12 cellular contexts compared by ENCODE assay signal in genomic region chr16:87127061-87127765, GRCh38.
DNase-seq lines count a peak whose midpoint lies in the region; ATAC-seq, FAIRE-seq and TF ChIP-seq lines count a peak whose summit lies in the region.
"Had no signal": no experiment of that assay in that cellular context is flagged by ENCODE, and none has a peak within 500 bp of the region (broad histone marks: within the 10 kb centered on the region; RNA-seq: fewer than 3 reads in every experiment).

No MANE protein-coding gene starts in this region.

- ATAC-seq in heart right ventricle (peak; percentile 48 to 87 (median 72)), GM21360 (IDR thresholded peaks at IDR 0.05; ENCODE audit: unreplicated experiment) (no peak)

- H3K4me1 Mint-ChIP-seq in nephron progenitor cell = peaks cover 56% of the 10 kb centered on the region
- H3K4me1 Mint-ChIP-seq: activated naive CD4-positive, alpha-beta T cell treated with anti-CD3 and anti-CD28 coated beads, Interleukin-2, amount 10 ng/mL, durations not matched to agents 7 days and 5 days had no signal

- H3K4me1 ChIP-seq in heart right ventricle = peaks cover 0 to 29% (median 12%) of the 10 kb centered on the region in 9 donors

- CTCF ChIA-PET in AG04450 (lab: Charles Lee) = interaction anchor here (0.7 to 2.6 kb wide), 5 partner anchors 107 to 564 kb away, joined by 3 to 8 read pairs (median 3); no protein-coding TSS in a partner anchor

- no peaks in the 10 kb centered on the region for H3K36me3 ChIP-seq in heart right ventricle
- H3K36me3 ChIP-seq: neural progenitor cell, stomach had no signal

- H3K4me3 Mint-ChIP-seq in nephron progenitor cell = no peak overlapping the region
- H3K4me3 Mint-ChIP-seq: activated naive CD4-positive, alpha-beta T cell treated with anti-CD3 and anti-CD28 coated beads, Interleukin-2, amount 10 ng/mL, durations not matched to agents 7 days and 5 days; neural progenitor cell had no signal

- intact Hi-C loops in heart right ventricle (cut with DNase I) = no loop called here

- H3K27ac Mint-ChIP-seq in nephron progenitor cell = peak overlapping the region; percentile 70
- H3K27ac Mint-ChIP-seq: activated naive CD4-positive, alpha-beta T cell treated with anti-CD3 and anti-CD28 coated beads, Interleukin-2, amount 10 ng/mL, durations not matched to agents 7 days and 5 days had no signal

- TF ChIP-seq CTCF in AG04450 (IDR thresholded peaks at IDR 0.05; ENCODE audit: low read depth, low read length) = no peak
- TF ChIP-seq CTCF in heart right ventricle (IDR thresholded peaks at IDR 0.05) = no peak
- no peak for TF ChIP-seq CTCF in nephron progenitor cell (IDR thresholded peaks at IDR 0.05)
- no peak for TF ChIP-seq CTCF in D721Med (IDR thresholded peaks at IDR 0.05; ENCODE audit: insufficient read depth, missing control alignments)

- no peak for DNase-seq in AG04450 (ENCODE audit: low read depth, low spot score)
- peak; percentile 78 for DNase-seq in astrocyte of the hippocampus (ENCODE audit: low read depth, low spot score)
- DNase-seq in heart right ventricle = peak; percentile 41 to 77
- DNase-seq in nephron progenitor cell = no peak
- no peak for DNase-seq in D721Med (ENCODE audit: insufficient read length, low spot score)
- no peak for DNase-seq in amygdala (lab: John Stamatoyannopoulos, UW)
- DNase-seq in SW480 (ENCODE audit: low spot score) = no peak
- DNase-seq: activated naive CD4-positive, alpha-beta T cell treated with anti-CD3 and anti-CD28 coated beads, Interleukin-2, amount 10 ng/mL, durations not matched to agents 7 days and 5 days; stimulated activated CD4-positive, alpha-beta T cell treated with anti-CD3 and anti-CD28 coated beads, Interleukin-4, amount 100 ng/mL, for 24 hours; stomach had no signal

- 28 to 34% methylated on average over 23 of the region's 23 CpGs for WGBS in heart right ventricle, 2 donors

- FAIRE-seq in D721Med (lab: Jason Lieb, UNC) = no peak

- H3K9me3 ChIP-seq in AG04450 (ENCODE audit: control insufficient read depth, insufficient read depth, low read length) (peaks cover 18% of the 10 kb centered on the region), heart right ventricle (peaks cover 0 to 29% (median 2%) of the 10 kb centered on the region in 11 donors)

- peaks cover 14% of the 10 kb centered on the region for H3K9me3 Mint-ChIP-seq in nephron progenitor cell

- H3K4me3 ChIP-seq in AG04450 (ENCODE audit: low read depth, low read length) = no peak overlapping the region
- H3K4me3 ChIP-seq in heart right ventricle = peak overlapping the region in 4 of 10 donors; percentile 7 to 18 (median 12)
- H3K4me3 ChIP-seq: neural progenitor cell, stomach had no signal

- H3K27me3 Mint-ChIP-seq in nephron progenitor cell (ENCODE audit: low read depth, poor library complexity) = peaks cover 9% of the 10 kb centered on the region
- H3K27me3 Mint-ChIP-seq: activated naive CD4-positive, alpha-beta T cell treated with anti-CD3 and anti-CD28 coated beads, Interleukin-2, amount 10 ng/mL, durations not matched to agents 7 days and 5 days had no signal

- H3K27me3 ChIP-seq in AG04450 (ENCODE audit: control insufficient read depth, insufficient read depth, low read length) = peaks cover 23% of the 10 kb centered on the region
- peaks cover 0 to 67% (median 41%) of the 10 kb centered on the region in 7 donors for H3K27me3 ChIP-seq in heart right ventricle
- H3K27me3 ChIP-seq: neural progenitor cell had no signal

- POLR2A ChIA-PET in AG04450 (lab: Yijun Ruan, JAX) = no interaction called here

- peaks cover 8% of the 10 kb centered on the region for H3K36me3 Mint-ChIP-seq in nephron progenitor cell (ENCODE audit: low read depth)
- H3K36me3 Mint-ChIP-seq: activated naive CD4-positive, alpha-beta T cell treated with anti-CD3 and anti-CD28 coated beads, Interleukin-2, amount 10 ng/mL, durations not matched to agents 7 days and 5 days had no signal

- H3K27ac ChIP-seq in AG04450 (ENCODE audit: low read depth, low read length) = peak overlapping the region; percentile 80
- H3K27ac ChIP-seq in heart right ventricle = peak overlapping the region in 8 of 10 donors; percentile 30 to 82 (median 72)
- H3K27ac ChIP-seq: neural progenitor cell had no signal

Comparison
In these comparisons a context has a peak if more than half of its experiments do, and no peak if none do; other contexts are left out.
1. DNase-seq: peak in astrocyte of the hippocampus (single experiment) and heart right ventricle (2 of 2); none in AG04450 (single experiment), nephron progenitor cell (single experiment), D721Med (single experiment), amygdala (0 of 56) and SW480 (single experiment).